Comparison of ENCODE assay signal across 8 cellular contexts in the genomic region with DNA sequence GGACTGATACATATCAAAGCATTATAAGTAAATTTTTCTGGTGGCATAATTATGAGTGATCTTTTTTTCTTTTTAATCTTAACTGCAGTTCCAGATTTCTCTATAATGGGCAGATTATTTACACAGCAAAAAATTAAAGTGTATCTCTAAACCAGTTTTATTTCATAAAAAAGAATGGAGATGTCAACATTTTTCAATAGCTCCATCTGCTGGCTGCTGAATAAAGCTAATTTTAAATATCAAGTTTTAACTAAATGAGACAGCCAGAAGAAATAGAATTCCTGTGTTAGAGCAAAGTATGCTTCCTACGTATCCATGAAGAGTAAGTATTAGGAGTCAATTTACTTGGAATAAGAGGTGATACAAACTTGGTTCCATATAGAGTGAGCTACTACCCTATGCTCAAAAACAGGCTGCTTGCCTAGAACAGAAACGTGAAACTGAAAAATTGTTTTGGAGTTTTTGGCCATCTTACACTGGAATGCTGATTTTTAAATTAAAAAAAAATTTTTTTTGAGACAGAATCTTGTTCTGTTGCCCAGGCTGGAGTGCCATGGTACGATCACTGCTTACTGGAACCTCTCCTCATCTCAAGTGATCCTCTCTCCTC. TPM values are rescaled to one million over a fixed set of nuclear protein-coding genes. Genes with fewer than 3 reads are reported as not detected.
DNase-seq lines count a peak whose midpoint lies in the region; ATAC-seq, FAIRE-seq and TF ChIP-seq lines count a peak whose summit lies in the region.

No MANE protein-coding gene starts in this region.

- no peak overlapping the region for H3K4ac ChIP-seq in IMR-90 (ENCODE audit: low read depth, low read length)

- H4K8ac ChIP-seq in IMR-90 (ENCODE audit: low read depth in 2 of 2, low read length in 2 of 2) = no peak overlapping the region

- POLR2A ChIA-PET in IMR-90 (lab: Charles Lee; ENCODE audit: unreplicated experiment) = no interaction called here

- no peak overlapping the region for H3K18ac ChIP-seq in IMR-90 (ENCODE audit: low read depth, low read length)

- H3K4me2 ChIP-seq in IMR-90 (ENCODE audit: low read depth, low read length) = no peak overlapping the region

- no peaks in the 10 kb centered on the region for H4K20me1 ChIP-seq in IMR-90 (ENCODE audit: insufficient read depth, low read length)

- no peak overlapping the region for H2BK120ac ChIP-seq in IMR-90 (ENCODE audit: low read depth, low read length)

- intact Hi-C loops in IMR-90 (cut with micrococcal nuclease) (loop anchor here (1.0 to 10.0 kb wide), 5 partner anchors 200 to 669 kb away; no protein-coding TSS in a partner anchor), adrenal gland (cut with DNase I) (loop anchor here (5.0 to 10.0 kb wide), 4 partner anchors 54 to 964 kb away; no protein-coding TSS in a partner anchor)

- H3K4me3 ChIP-seq in IMR-90 (ENCODE audit: insufficient read depth, low read depth, low read length) (no peak overlapping the region), adrenal gland (no peak overlapping the region)

- H4K5ac ChIP-seq in IMR-90 (ENCODE audit: low read depth, low read length) = no peak overlapping the region

- dilution Hi-C loops in IMR-90 (cut with HindIII; ENCODE audit: low sequenced_read_pairs, unreplicated experiment) = no loop called here

- H2BK20ac ChIP-seq in IMR-90 (ENCODE audit: low read depth, low read length) = no peak overlapping the region

- no peaks in the 10 kb centered on the region for H3K27me3 ChIP-seq in IMR-90 (ENCODE audit: control insufficient read depth, insufficient read depth, low read length)
- H3K27me3 ChIP-seq in adrenal gland = no peaks in the 10 kb centered on the region

- no peak overlapping the region for H4K91ac ChIP-seq in IMR-90 (ENCODE audit: insufficient read depth, low read depth, low read length)

- 0 out of 2 replicates have a peak, but pooled peaks cover 2% of the 10 kb centered on the region for H3K4me1 ChIP-seq in IMR-90 (ENCODE audit: control insufficient read depth, insufficient read depth, low read length)
- no peaks in the 10 kb centered on the region for H3K4me1 ChIP-seq in adrenal gland (replicated peaks in 1 of 2)

- no peak for FAIRE-seq in GM12892 (lab: Jason Lieb, UNC)

- H3K9me3 ChIP-seq in IMR-90 (ENCODE audit: control insufficient read depth, insufficient read depth, low read length) (peaks cover 3% of the 10 kb centered on the region), adrenal gland (replicated peaks in 1 of 3) (no peaks in the 10 kb centered on the region)

- DNase-seq in IMR-90 (peak; percentile 47), adrenal gland (no peak), kidney tubule cell (ENCODE audit: low spot score) (peak; percentile 29), GM12892 (ENCODE audit: insufficient read length) (no peak)
- DNase-seq in activated effector memory CD4-positive, alpha-beta T cell treated with Interleukin-2 at 50 U/mL for 16 hours = no peak

- no peaks in the 10 kb centered on the region for H3K36me3 ChIP-seq in IMR-90 (ENCODE audit: control insufficient read depth, insufficient read depth, low read length)
- H3K36me3 ChIP-seq in adrenal gland (replicated peaks in 1 of 2) = no peaks in the 10 kb centered on the region

- TF ChIP-seq CTCF in C4-2B (conservative IDR thresholded peaks at IDR 0.05) (peak; percentile 95), IMR-90 (conservative IDR thresholded peaks at IDR 0.05; ENCODE audit: low read depth, low read length) (peak; percentile 62), adrenal gland (IDR thresholded peaks at IDR 0.05) (peak; percentile 23 to 68 (median 54))

- H2BK15ac ChIP-seq in IMR-90 (ENCODE audit: low read depth, low read length) = no peak overlapping the region

- H2BK5ac ChIP-seq in IMR-90 (ENCODE audit: low read depth, low read length, poor library complexity, severe bottlenecking) = no peak overlapping the region

- no peak overlapping the region for H3K14ac ChIP-seq in IMR-90 (replicated peaks; ENCODE audit: low read depth, low read length)

- no peak overlapping the region for H3K56ac ChIP-seq in IMR-90 (ENCODE audit: extremely low read depth, insufficient read depth, low read length)

- no peak overlapping the region for H3K23ac ChIP-seq in IMR-90 (ENCODE audit: low read depth, low read length)

- H3K9me1 ChIP-seq in IMR-90 (ENCODE audit: insufficient read depth, low read length) = no peaks in the 10 kb centered on the region

- BruUV-seq in IMR-90 (replicated peaks; lab: Mats Ljungman, UMichigan) = no TSS peak

- H3K9ac ChIP-seq in IMR-90 (ENCODE audit: low read depth, low read length) = no peak overlapping the region

- H2AFZ ChIP-seq in IMR-90 (replicated peaks; ENCODE audit: low read length, poor library complexity) = no peak overlapping the region

- H3K79me1 ChIP-seq in IMR-90 (ENCODE audit: low read depth in 1 of 2, low read length in 2 of 2) = no peaks in the 10 kb centered on the region

- H2AK5ac ChIP-seq in IMR-90 (ENCODE audit: low read depth, low read length) = no peak overlapping the region

- CTCF ChIA-PET in IMR-90 (lab: Yijun Ruan, JAX) = interaction anchor here (0.6 to 2.0 kb wide), 8 partner anchors 11 to 671 kb away, joined by 3 to 14 read pairs (median 3); no protein-coding TSS in a partner anchor

- H3K27ac ChIP-seq in C4-2B (no peak overlapping the region), IMR-90 (ENCODE audit: insufficient read depth, low read length) (no peak overlapping the region), adrenal gland (no peak overlapping the region)

- WGBS in IMR-90 (ENCODE audit: extremely low coverage in 2 of 2, insufficient read length in 1 of 2), 2 experiments = no CpG with 5 or more reads among the region's 3 CpGs
- WGBS in adrenal gland, 4 donors = 41 to 48% (median 45%) methylated on average over 3 of the region's 3 CpGs

- ATAC-seq in IMR-90 (ENCODE audit: low read depth) (no peak), HG03097 (IDR thresholded peaks at IDR 0.05; ENCODE audit: low FRiP score, unreplicated experiment) (no peak), GM18873 (IDR thresholded peaks at IDR 0.05; ENCODE audit: low FRiP score, unreplicated experiment) (no peak)

- no peak overlapping the region for H2AK9ac ChIP-seq in IMR-90 (replicated peaks; ENCODE audit: low read depth, low read length, poor library complexity)

- TF ChIP-seq RAD21 in IMR-90 (IDR thresholded peaks at IDR 0.05; ENCODE audit: low read length) = peak; percentile 55

- in situ Hi-C loops in IMR-90 (cut with MboI; ENCODE audit: low sequenced_read_pairs) = loop anchor here (10.0 to 25.0 kb wide), 2 partner anchors 964 to 1131 kb away; no protein-coding TSS in a partner anchor

- TF ChIP-seq POLR2A in IMR-90 (IDR thresholded peaks at IDR 0.05; ENCODE audit: low read depth, low read length) (no peak), adrenal gland (IDR thresholded peaks at IDR 0.05) (no peak), GM12892 (IDR thresholded peaks at IDR 0.05; ENCODE audit: low read depth, low read length) (no peak)

TF ChIP-seq in IMR-90, 13 proteins besides CTCF, POLR2A, EP300 and RAD21:
- TF ChIP-seq SMC3 (IDR thresholded peaks at IDR 0.05; ENCODE audit: low read depth, low read length) (peak; percentile 82), MAFK (IDR thresholded peaks at IDR 0.05; ENCODE audit: low read depth, low read length) (no peak)

RNA-seq across cellular contexts. Expression of a gene that starts 5.0 kb away (rescaled TPM):
- total RNA-seq in IMR-90 (2012; rRNA removed) (20.1 and 26.7 TPM in 2 replicates), adrenal gland (10 to 100 TPM; 15.3 to 59.4 (median 31.1) TPM)
- polyA plus RNA-seq in IMR-90 (2012; rRNA removed) (5.0 and 6.2 TPM in 2 replicates), adrenal gland (10 to 100 TPM in 1 of 3 donors, 1 to 10 TPM in 2; 3.9 to 29.8 (median 9.5) TPM)
- polyA plus RNA-seq in IMR-90 (2012; cell fraction: cytosol; rRNA removed) = 0.56 and 0.86 TPM in 2 replicates
- polyA plus RNA-seq in IMR-90 (2012; cell fraction: nucleus; rRNA removed; ENCODE audit: low replicate concordance) = 0.81 and 8.1 TPM in 2 replicates
- polyA plus RNA-seq in GM12892 (2012; ENCODE audit: missing spikeins) = 30.6 TPM

RNA-seq across cellular contexts. Expression of a gene that starts 42.7 kb away (rescaled TPM):
- 34.6 and 66.7 TPM in 2 replicates for total RNA-seq in IMR-90 (2012; rRNA removed)
- 22.6 and 28.7 TPM in 2 replicates for polyA plus RNA-seq in IMR-90 (2012; rRNA removed)
- 1.2 and 1.4 TPM in 2 replicates for polyA plus RNA-seq in IMR-90 (2012; cell fraction: cytosol; rRNA removed)
- polyA plus RNA-seq in IMR-90 (2012; cell fraction: nucleus; rRNA removed; ENCODE audit: low replicate concordance) = 7.5 and 85.4 TPM in 2 replicates
- 100 to 1,000 TPM in 5 of 8 donors, 10 to 100 TPM in 3; 34.1 to 321 (median 117) TPM for total RNA-seq in adrenal gland
- 100 to 1,000 TPM in 2 of 3 donors, 10 to 100 TPM in 1; 82.4 to 152 (median 109) TPM for polyA plus RNA-seq in adrenal gland
- 76.4 TPM for polyA plus RNA-seq in GM12892 (2012; ENCODE audit: missing spikeins)

Comparison
In these comparisons a context has a peak if more than half of its experiments do, and no peak if none do; other contexts are left out.
1. DNase-seq: peak in IMR-90 (single experiment) and kidney tubule cell (single experiment); none in adrenal gland (0 of 7), GM12892 (single experiment) and activated effector memory CD4-positive, alpha-beta T cell treated with Interleukin-2 at 50 U/mL for 16 hours (single experiment).
2. Peak in every context shown above with its lines, with median percentiles within 50 percentile points of each other: CTCF ChIP-seq.